Comparison of ENCODE assay signal across 1 cellular context in the genomic region with DNA sequence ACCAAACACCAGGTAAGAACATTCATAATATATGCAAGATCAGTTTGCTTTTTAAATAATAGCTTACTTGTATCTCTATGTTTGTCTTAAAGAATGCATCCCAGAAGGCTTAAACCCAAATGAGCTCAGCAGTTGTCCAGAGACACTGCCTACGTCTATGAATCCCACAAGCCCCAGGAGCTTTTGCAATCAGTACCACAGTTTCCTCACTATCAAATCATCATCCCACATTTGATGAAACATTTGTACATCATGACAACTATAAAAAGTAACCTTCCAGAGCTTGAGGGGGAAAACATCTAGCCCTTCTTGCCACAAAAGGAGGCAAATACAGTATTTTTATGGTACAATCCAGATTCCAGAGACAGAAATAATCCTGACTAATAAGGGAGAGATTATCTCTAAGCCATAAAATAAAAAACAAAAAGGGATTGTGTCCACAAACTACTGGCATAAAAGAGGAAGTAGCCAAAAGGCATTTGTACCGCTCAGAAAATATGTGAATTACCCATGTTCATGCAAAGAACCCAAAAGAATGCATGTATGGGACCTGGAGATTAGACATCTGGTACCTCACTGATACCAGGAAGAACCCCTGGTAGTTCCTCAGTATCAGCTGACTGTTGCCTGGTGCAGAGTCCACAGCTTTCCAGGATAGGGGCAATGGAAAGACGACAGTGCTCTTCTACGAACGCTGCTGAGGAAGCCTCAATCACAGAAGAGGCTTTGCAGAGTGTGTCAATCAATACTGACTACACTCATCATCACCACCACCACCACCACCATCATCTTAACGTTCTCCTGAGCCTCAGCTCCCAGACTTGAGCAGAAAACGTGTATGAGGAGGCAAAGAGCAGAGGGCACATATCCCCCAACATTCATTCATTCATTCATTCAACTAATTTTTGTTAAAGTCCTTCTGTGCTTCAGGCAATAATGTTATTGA.
TF ChIP-seq lines count a peak whose summit lies in the region.

No MANE protein-coding gene starts in this region.

TF ChIP-seq in K562, 482 proteins besides CTCF, POLR2A, EP300 and RAD21 (continued from another document):
- TF ChIP-seq, protein P1, sequence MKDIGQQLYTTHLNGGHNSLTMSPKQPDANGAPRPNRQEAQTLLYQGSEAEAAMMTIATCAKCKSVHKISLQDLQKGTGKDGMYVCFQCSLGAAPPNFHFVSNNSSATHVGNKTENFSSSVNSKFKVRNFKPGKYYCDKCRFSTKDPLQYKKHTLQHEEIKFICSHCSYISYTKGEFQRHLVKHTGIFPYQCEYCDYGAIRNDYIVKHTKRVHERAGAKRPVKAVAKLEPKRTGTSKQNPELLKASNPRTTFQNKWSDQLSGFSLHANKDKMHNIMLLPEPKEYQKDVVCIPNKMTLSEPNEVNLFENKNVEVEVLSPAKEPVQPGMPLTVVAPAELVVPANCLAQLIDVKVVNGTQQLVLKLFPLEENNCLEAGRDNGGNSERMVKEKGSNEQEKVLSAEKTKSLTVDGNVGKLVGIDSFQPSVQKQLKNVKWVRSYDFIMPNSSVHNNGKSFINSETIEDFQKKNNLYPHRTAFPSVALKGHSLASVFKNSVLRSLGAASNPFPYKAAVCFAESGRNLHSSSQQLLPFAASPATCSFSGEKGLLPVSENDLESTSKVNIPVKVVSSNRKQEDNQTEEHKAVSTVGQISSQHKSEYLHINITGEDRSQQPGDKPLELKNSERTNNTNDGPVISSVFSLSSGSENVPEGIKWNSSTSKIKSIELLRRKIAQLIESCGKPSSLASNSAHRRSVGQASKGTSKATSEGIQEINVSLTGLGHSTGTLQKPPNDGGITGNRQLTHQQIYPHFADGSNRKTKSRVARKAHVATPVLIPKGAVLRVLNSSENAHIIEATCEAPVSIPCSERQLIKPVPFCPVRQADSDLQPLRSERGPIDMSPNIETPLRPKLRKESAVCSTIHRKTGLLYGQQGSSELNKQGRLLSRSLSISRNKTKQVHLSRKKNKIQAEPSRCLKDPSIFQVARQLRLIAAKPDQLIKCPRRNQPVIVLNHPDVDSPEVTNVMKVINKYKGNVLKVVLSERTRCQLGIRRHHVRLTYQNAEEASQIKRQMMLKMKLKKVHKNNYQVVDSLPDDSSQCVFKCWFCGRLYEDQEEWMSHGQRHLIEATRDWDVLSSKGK (CRISPR knock-in tag; IDR thresholded peaks at IDR 0.05), result no peak
- TF ChIP-seq HNRNPL (IDR thresholded peaks at IDR 0.05; ENCODE audit: low read depth, low read length), result no peak
- TF ChIP-seq POLR2AphosphoS5 (IDR thresholded peaks at IDR 0.05; ENCODE audit: control insufficient read depth, insufficient read depth, low read depth, low read length), result no peak
- TF ChIP-seq SREBF1 (IDR thresholded peaks at IDR 0.05; ENCODE audit: borderline replicate concordance, low read depth, low read length), result no peak
